ENCODE assay signal across 23 cellular contexts in genomic region chr17:80003969-80004368, GRCh38.
"Had no signal": no experiment of that assay in that cellular context is flagged by ENCODE, and none has a peak within 500 bp of the region (broad histone marks: within the 10 kb centered on the region; RNA-seq: fewer than 3 reads in every experiment).

No MANE protein-coding gene starts in this region.

- H3K27ac ChIP-seq: SJSA1, SK-N-MC had no signal

- FAIRE-seq: HepG2, RCC 7860 had no signal

- H3K27me3 ChIP-seq: SJSA1 had no signal

- H3K4me3 ChIP-seq: SJSA1, SK-N-MC had no signal

- DNase-seq: IMR-90, Karpas-422, KG1, MM.1S, NCI-H1092 treated with DMSO at 0.1 percent for 48 hours, NCI-H1436, NCI-H187, NCI-H2029, NCI-H2081 treated with DMSO at 0.1 percent for 48 hours, NCI-H2171, NCI-H226, NCI-H446, NCI-H510A, NCI-H524 treated with DMSO at 0.1 percent for 48 hours, NCI-H69, NCI-H774, Right ventricle myocardium superior, RPMI8226, SIG-M5 had no signal

- H3K9me3 ChIP-seq: SJSA1 had no signal

- ATAC-seq: HepG2 had no signal
